Comparison of ENCODE assay signal across 19 cellular contexts in genomic region chr14:74963178-74963704, GRCh38. TPM values are rescaled to one million over a fixed set of nuclear protein-coding genes. Genes with fewer than 3 reads are reported as not detected.
DNase-seq lines count a peak whose midpoint lies in the region; ATAC-seq and TF ChIP-seq lines count a peak whose summit lies in the region.
"Had no signal": no experiment of that assay in that cellular context is flagged by ENCODE, and none has a peak within 500 bp of the region (broad histone marks: within the 10 kb centered on the region; RNA-seq: fewer than 3 reads in every experiment).

No MANE protein-coding gene starts in this region.

- DNase-seq in cardiac muscle cell (ENCODE audit: low read depth in 1 of 2, low spot score in 1 of 2) (no peak), Right ventricle myocardium superior (no peak), RWPE2 (ENCODE audit: low spot score) (peak; percentile 68), memory B cell (ENCODE audit: low spot score in 2 of 2) (no peak)
- no peak for DNase-seq in stimulated activated naive B cell treated with anti-CD40 and anti-IgM and Interleukin-4, amounts not matched to agents 10 μg/mL and 1 μg/mL and 100 μg/mL, for 72 hours
- no peak for DNase-seq in activated naive CD4-positive, alpha-beta T cell treated with Interleukin-2 at 50 U/mL for 16 hours
- DNase-seq: activated T-cell treated with anti-CD3 and anti-CD28 coated beads, Interleukin-2, amount 50 U/mL, for 48 hours; CD4-positive, alpha-beta memory T cell; glutamatergic neuron; NCI-H187; NCI-H345; T-helper 1 cell; transverse colon had no signal

- H3K27me3 ChIP-seq in cardiac muscle cell = no peaks in the 10 kb centered on the region
- H3K27me3 ChIP-seq in RWPE2 (ENCODE audit: insufficient read depth, poor library complexity, severe bottlenecking) = no peaks in the 10 kb centered on the region
- H3K27me3 ChIP-seq: esophagus muscularis mucosa, transverse colon had no signal

- no peaks in the 10 kb centered on the region for H3K27me3 Mint-ChIP-seq in memory B cell
- no peaks in the 10 kb centered on the region for H3K27me3 Mint-ChIP-seq in stimulated activated naive B cell treated with anti-CD40 and anti-IgM and Interleukin-4, amounts not matched to agents 10 μg/mL and 1 μg/mL and 100 μg/mL, for 72 hours

- H3K36me3 Mint-ChIP-seq in memory B cell = no peaks in the 10 kb centered on the region
- H3K36me3 Mint-ChIP-seq in stimulated activated naive B cell treated with anti-CD40 and anti-IgM and Interleukin-4, amounts not matched to agents 10 μg/mL and 1 μg/mL and 100 μg/mL, for 72 hours = peaks cover 0 to 1% of the 10 kb centered on the region in 2 donors
- H3K36me3 Mint-ChIP-seq: CD4-positive, alpha-beta memory T cell had no signal

- TF ChIP-seq CTCF in cardiac muscle cell (IDR thresholded peaks at IDR 0.05; ENCODE audit: low read depth, low read length) (no peak), RWPE2 (IDR thresholded peaks at IDR 0.05; ENCODE audit: poor library complexity, severe bottlenecking) (no peak)

- no peak overlapping the region for H3K4me3 ChIP-seq in cardiac muscle cell
- no peak overlapping the region for H3K4me3 ChIP-seq in RWPE2 (ENCODE audit: severe bottlenecking)
- H3K4me3 ChIP-seq: A549, esophagus muscularis mucosa, smooth muscle cell, transverse colon had no signal

- ATAC-seq in Right ventricle myocardium superior (ENCODE audit: poor library complexity) (no peak), RWPE2 (ENCODE audit: low read depth) (no peak), memory B cell (ENCODE audit: low read depth) (peak; percentile 74), HG03469 (IDR thresholded peaks at IDR 0.05; ENCODE audit: unreplicated experiment) (no peak), GM18873 (IDR thresholded peaks at IDR 0.05; ENCODE audit: low FRiP score, unreplicated experiment) (no peak)
- ATAC-seq in stimulated activated naive B cell treated with anti-CD40 and anti-IgM and Interleukin-4, amounts not matched to agents 10 μg/mL and 1 μg/mL and 100 μg/mL, for 72 hours (replicated peaks) = peak; percentile 76 to 82

- H3K4me3 Mint-ChIP-seq in memory B cell = peak overlapping the region; percentile 45
- peak overlapping the region in 1 of 2 donors; percentile 14 for H3K4me3 Mint-ChIP-seq in stimulated activated naive B cell treated with anti-CD40 and anti-IgM and Interleukin-4, amounts not matched to agents 10 μg/mL and 1 μg/mL and 100 μg/mL, for 72 hours

- H3K4me1 ChIP-seq in cardiac muscle cell (ENCODE audit: low read depth) = peaks cover 9% of the 10 kb centered on the region
- peaks cover 40% of the 10 kb centered on the region for H3K4me1 ChIP-seq in RWPE2 (ENCODE audit: insufficient read depth, poor library complexity, severe bottlenecking)
- H3K4me1 ChIP-seq: transverse colon had no signal

- H3K9me3 Mint-ChIP-seq in memory B cell = no peaks in the 10 kb centered on the region
- H3K9me3 Mint-ChIP-seq in stimulated activated naive B cell treated with anti-CD40 and anti-IgM and Interleukin-4, amounts not matched to agents 10 μg/mL and 1 μg/mL and 100 μg/mL, for 72 hours = no peaks in the 10 kb centered on the region
- H3K9me3 Mint-ChIP-seq: CD4-positive, alpha-beta memory T cell had no signal

- H3K9me3 ChIP-seq in cardiac muscle cell (ENCODE audit: low read depth) (no peaks in the 10 kb centered on the region), RWPE2 (ENCODE audit: severe bottlenecking) (no peaks in the 10 kb centered on the region)
- H3K9me3 ChIP-seq: A549, esophagus muscularis mucosa, transverse colon had no signal

- H3K4me1 Mint-ChIP-seq in memory B cell = peaks cover 18% of the 10 kb centered on the region
- H3K4me1 Mint-ChIP-seq in stimulated activated naive B cell treated with anti-CD40 and anti-IgM and Interleukin-4, amounts not matched to agents 10 μg/mL and 1 μg/mL and 100 μg/mL, for 72 hours = peaks cover 22 to 25% of the 10 kb centered on the region in 2 donors
- H3K4me1 Mint-ChIP-seq: CD4-positive, alpha-beta memory T cell had no signal

- H3K36me3 ChIP-seq in cardiac muscle cell (no peaks in the 10 kb centered on the region), RWPE2 (ENCODE audit: low read depth) (no peaks in the 10 kb centered on the region)
- H3K36me3 ChIP-seq: esophagus muscularis mucosa, transverse colon had no signal

- peak overlapping the region; percentile 85 for H3K27ac Mint-ChIP-seq in memory B cell
- peak overlapping the region; percentile 85 for H3K27ac Mint-ChIP-seq in stimulated activated naive B cell treated with anti-CD40 and anti-IgM and Interleukin-4, amounts not matched to agents 10 μg/mL and 1 μg/mL and 100 μg/mL, for 72 hours

- peak overlapping the region; percentile 58 for H3K27ac ChIP-seq in cardiac muscle cell
- peak overlapping the region; percentile 86 for H3K27ac ChIP-seq in RWPE2 (ENCODE audit: poor library complexity, severe bottlenecking)
- H3K27ac ChIP-seq: A549, esophagus muscularis mucosa, transverse colon had no signal

- intact Hi-C loops in Right ventricle myocardium superior (cut with DNase I) = no loop called here

RNA-seq across cellular contexts. Expression of gene PGF, which starts 7.8 kb away (rescaled TPM):
- total RNA-seq in cardiac muscle cell (14.2 and 18.1 TPM in 2 replicates), Right ventricle myocardium superior (5.1 TPM)
- 23.5 and 24.6 TPM in 2 replicates for polyA plus RNA-seq in cardiac muscle cell
- total RNA-seq: CD4-positive, alpha-beta memory T cell had no signal

RNA-seq across cellular contexts. Expression of gene EIF2B2, which starts 39.5 kb away (rescaled TPM):
- total RNA-seq in cardiac muscle cell (57.3 and 69.5 TPM in 2 replicates), Right ventricle myocardium superior (29.5 TPM)
- 76.7 and 92.9 TPM in 2 replicates for polyA plus RNA-seq in cardiac muscle cell

RNA-seq across cellular contexts. Expression of gene RPS6KL1, which starts 40.2 kb away (rescaled TPM):
- total RNA-seq in cardiac muscle cell = 7.6 and 15.1 TPM in 2 replicates
- polyA plus RNA-seq in cardiac muscle cell = 9.3 and 9.8 TPM in 2 replicates
- 16.8 TPM for total RNA-seq in Right ventricle myocardium superior
- total RNA-seq: H4, smooth muscle cell had no signal
- polyA plus RNA-seq: smooth muscle cell had no signal

Comparison
In these comparisons a context has a peak if more than half of its experiments do, and no peak if none do; other contexts are left out.
1. ATAC-seq: peak in memory B cell (single experiment) and stimulated activated naive B cell treated with anti-CD40 and anti-IgM and Interleukin-4, amounts not matched to agents 10 μg/mL and 1 μg/mL and 100 μg/mL, for 72 hours (2 of 2); none in Right ventricle myocardium superior (single experiment), RWPE2 (single experiment), HG03469 (single experiment) and GM18873 (single experiment).